In the genomic region with DNA sequence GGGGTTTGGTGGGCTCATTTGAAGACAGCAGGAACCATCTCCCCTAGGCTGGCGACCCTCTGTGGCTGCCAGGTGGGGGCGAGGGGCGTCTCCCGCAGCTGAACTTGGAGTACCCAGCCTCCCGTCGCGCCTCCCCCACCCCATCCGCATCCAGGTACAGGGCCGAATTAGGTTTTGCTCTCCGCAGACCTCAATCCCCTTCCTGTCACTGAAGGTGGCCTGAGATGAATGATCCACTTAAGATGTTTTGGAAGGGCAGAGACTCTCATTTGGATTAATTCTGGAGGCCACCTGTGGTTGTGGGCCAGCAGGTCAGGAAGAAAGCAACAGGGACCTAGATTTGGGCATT, we compare ENCODE assay signal across 8 cellular contexts. TPM values are rescaled to one million over a fixed set of nuclear protein-coding genes. Genes with fewer than 3 reads are reported as not detected.
DNase-seq lines count a peak whose midpoint lies in the region; ATAC-seq, FAIRE-seq and TF ChIP-seq lines count a peak whose summit lies in the region.

No MANE protein-coding gene starts in this region.

- H3K4me3 ChIP-seq in BLaER1 treated with 17β-estradiol and CSF1 and Interleukin-3, amounts not matched to agents 10 nM and 100 nM, result peak overlapping the region; percentile 70 to 89 (median 82)
- peak overlapping the region; percentile 52 for H3K4me3 ChIP-seq in bronchial epithelial cell (ENCODE audit: low read depth, low read length)
- H3K4me3 ChIP-seq in muscle layer of duodenum (ENCODE audit: low read depth in 1 of 2, low read length in 2 of 2), result peak overlapping the region; percentile 56 to 72

- H3K27me3 ChIP-seq in BLaER1 treated with 17β-estradiol and CSF1 and Interleukin-3, amounts not matched to agents 10 nM and 100 nM, result no peaks in the 10 kb centered on the region
- no peaks in the 10 kb centered on the region for H3K27me3 ChIP-seq in bronchial epithelial cell (ENCODE audit: control insufficient read depth, insufficient read depth, low read length)
- H3K27me3 ChIP-seq in muscle layer of duodenum (ENCODE audit: low read depth, low read length), result no peaks in the 10 kb centered on the region

- peaks cover 0 to 16% (median 7%) of the 10 kb centered on the region in 11 experiments; a peak in 9 of 22 replicates for H3K36me3 ChIP-seq in BLaER1 treated with 17β-estradiol and CSF1 and Interleukin-3, amounts not matched to agents 10 nM and 100 nM
- no peaks in the 10 kb centered on the region for H3K36me3 ChIP-seq in bronchial epithelial cell (ENCODE audit: control insufficient read depth, insufficient read depth, low read length)
- H3K36me3 ChIP-seq in muscle layer of duodenum (ENCODE audit: control insufficient read depth in 1 of 2, insufficient read depth in 2 of 2, low read length in 2 of 2), result no peaks in the 10 kb centered on the region

- TF ChIP-seq CTCF in bronchial epithelial cell (IDR thresholded peaks at IDR 0.05; ENCODE audit: insufficient read depth, low read length, severe bottlenecking), result no peak

- no peaks in the 10 kb centered on the region for H4K20me1 ChIP-seq in BLaER1 treated with 17β-estradiol and CSF1 and Interleukin-3, amounts not matched to agents 10 nM and 100 nM

- peak overlapping the region; percentile 80 to 98 (median 85) for H3K27ac ChIP-seq in BLaER1 treated with 17β-estradiol and CSF1 and Interleukin-3, amounts not matched to agents 10 nM and 100 nM
- H3K27ac ChIP-seq in muscle layer of duodenum (ENCODE audit: low read length) (no peak overlapping the region), substantia nigra (ENCODE audit: low read depth, low read length, poor library complexity, severe bottlenecking) (no peak overlapping the region)

- peaks cover 39 to 57% (median 46%) of the 10 kb centered on the region in 10 experiments for H3K4me1 ChIP-seq in BLaER1 treated with 17β-estradiol and CSF1 and Interleukin-3, amounts not matched to agents 10 nM and 100 nM
- H3K4me1 ChIP-seq in muscle layer of duodenum (ENCODE audit: control insufficient read depth in 1 of 2, insufficient read depth in 2 of 2, low read length in 2 of 2), result no peaks in the 10 kb centered on the region

- H3K9ac ChIP-seq in BLaER1 treated with 17β-estradiol and CSF1 and Interleukin-3, amounts not matched to agents 10 nM and 100 nM, result peak overlapping the region; percentile 83 to 99 (median 89)

- no peak for DNase-seq in bronchial epithelial cell (ENCODE audit: low read depth)
- DNase-seq in ecto neural progenitor cell (ENCODE audit: low spot score), result no peak
- no peak for DNase-seq in substantia nigra (lab: John Stamatoyannopoulos, UW)
- no peak for DNase-seq in mesenteric fat pad (ENCODE audit: low spot score)

- no peaks in the 10 kb centered on the region for H3K9me3 ChIP-seq in BLaER1 treated with 17β-estradiol and CSF1 and Interleukin-3, amounts not matched to agents 10 nM and 100 nM (replicated peaks in 1 of 11)
- H3K9me3 ChIP-seq in muscle layer of duodenum (ENCODE audit: control insufficient read depth in 1 of 2, low read length in 2 of 2), result no peaks in the 10 kb centered on the region

- peak overlapping the region; percentile 91 to 100 (median 97) for H3K4me2 ChIP-seq in BLaER1 treated with 17β-estradiol and CSF1 and Interleukin-3, amounts not matched to agents 10 nM and 100 nM

- ATAC-seq in HG03432 (IDR thresholded peaks at IDR 0.05; ENCODE audit: unreplicated experiment) (peak; percentile 11), HG03342 (IDR thresholded peaks at IDR 0.05; ENCODE audit: unreplicated experiment) (no peak)

- FAIRE-seq in bronchial epithelial cell (lab: Jason Lieb, UNC), result no peak

RNA-seq across cellular contexts. Expression of a gene that starts 0.5 kb away (rescaled TPM):
- total RNA-seq in bronchial epithelial cell (0.53 and 1.0 TPM in 2 replicates), mesenteric fat pad (12.9 TPM)

Comparison
In these comparisons a context has a peak if more than half of its experiments do, and no peak if none do; other contexts are left out.
1. H3K27ac ChIP-seq: peak in BLaER1 treated with 17β-estradiol and CSF1 and Interleukin-3, amounts not matched to agents 10 nM and 100 nM (11 of 11); none in muscle layer of duodenum (single experiment) and substantia nigra (single experiment).
2. Peak in every context shown above with its lines, with median percentiles within 50 percentile points of each other: H3K4me3 ChIP-seq.